ENCODE assay signal across 23 cellular contexts in genomic region chr2:236617221-236617737, GRCh38. TPM values are rescaled to one million over a fixed set of nuclear protein-coding genes. Genes with fewer than 3 reads are reported as not detected.
A peak's percentile ranks its signal among the peaks of the same experiment; 100 is the strongest.
DNase-seq lines count a peak whose midpoint lies in the region; ATAC-seq and TF ChIP-seq lines count a peak whose summit lies in the region.
"Had no signal": no experiment of that assay in that cellular context is flagged by ENCODE, and none has a peak within 500 bp of the region (broad histone marks: within the 10 kb centered on the region; RNA-seq: fewer than 3 reads in every experiment).

No MANE protein-coding gene starts in this region.

- no peak overlapping the region for H4K8ac ChIP-seq in mesendoderm (ENCODE audit: low read depth, low read length)

- H2AK5ac ChIP-seq in mesendoderm (ENCODE audit: low read length), result no peak overlapping the region

- no peak overlapping the region for H3K56ac ChIP-seq in mesendoderm (ENCODE audit: low read length)

- H3K27me3 Mint-ChIP-seq in endodermal cell (ENCODE audit: insufficient read depth), result peaks cover 31% of the 10 kb centered on the region
- H3K27me3 Mint-ChIP-seq: CD4-positive, CD25-positive, alpha-beta regulatory T cell had no signal

- peaks cover 3% of the 10 kb centered on the region for H3K4me1 ChIP-seq in endodermal cell (ENCODE audit: control insufficient read depth, insufficient read depth, low read length)
- peaks cover 7% of the 10 kb centered on the region for H3K4me1 ChIP-seq in mesendoderm (ENCODE audit: control insufficient read depth, low read depth, low read length)
- H3K4me1 ChIP-seq: A549 had no signal

- no peak overlapping the region for H2BK5ac ChIP-seq in mesendoderm (ENCODE audit: low read length)

- no peak overlapping the region for H3K4me3 Mint-ChIP-seq in endodermal cell
- H3K4me3 Mint-ChIP-seq: B cell; CD14-positive monocyte; CD4-positive, alpha-beta memory T cell; CD4-positive, CD25-positive, alpha-beta regulatory T cell; CD8-positive, alpha-beta memory T cell had no signal

- no peak overlapping the region for H3K27ac ChIP-seq in endodermal cell (ENCODE audit: low read depth, low read length)
- no peak overlapping the region for H3K27ac ChIP-seq in mesendoderm (ENCODE audit: low read depth, low read length)
- H3K27ac ChIP-seq: 22Rv1, A549, BLaER1 had no signal

- no peaks in the 10 kb centered on the region for H3K27me3 ChIP-seq in endodermal cell (ENCODE audit: control insufficient read depth, insufficient read depth, low read length, poor library complexity, severe bottlenecking)
- no peaks in the 10 kb centered on the region for H3K27me3 ChIP-seq in mesendoderm (ENCODE audit: insufficient read depth, low read length, poor library complexity)
- H3K27me3 ChIP-seq: BLaER1 had no signal

- H3K4me3 ChIP-seq in endodermal cell (ENCODE audit: low read length) (no peak overlapping the region), mesendoderm (ENCODE audit: low read length) (no peak overlapping the region)
- H3K4me3 ChIP-seq: A549, BLaER1 had no signal

- TF ChIP-seq CTCF in endodermal cell (conservative IDR thresholded peaks at IDR 0.05), result no peak

- no peaks in the 10 kb centered on the region for H3K36me3 Mint-ChIP-seq in endodermal cell (ENCODE audit: low read depth)
- H3K36me3 Mint-ChIP-seq: CD14-positive monocyte; CD4-positive, alpha-beta memory T cell; CD4-positive, CD25-positive, alpha-beta regulatory T cell; CD8-positive, alpha-beta memory T cell had no signal

- no peak overlapping the region for H2BK120ac ChIP-seq in mesendoderm (ENCODE audit: low read depth, low read length)

- H3K79me1 ChIP-seq in mesendoderm (ENCODE audit: low read length), result no peaks in the 10 kb centered on the region

- H3K36me3 ChIP-seq in endodermal cell (ENCODE audit: control insufficient read depth, insufficient read depth, low read length) (no peaks in the 10 kb centered on the region), mesendoderm (ENCODE audit: control insufficient read depth, insufficient read depth, low read length) (no peaks in the 10 kb centered on the region)
- H3K36me3 ChIP-seq: BLaER1 had no signal

- no peak overlapping the region for H3K9ac ChIP-seq in endodermal cell (ENCODE audit: extremely low read depth, low read length, poor library complexity, severe bottlenecking)
- H3K9ac ChIP-seq in mesendoderm (ENCODE audit: low read length), result no peak overlapping the region
- H3K9ac ChIP-seq: BLaER1 had no signal

- no peak overlapping the region for H3K4ac ChIP-seq in mesendoderm (ENCODE audit: low read depth, low read length)

- DNase-seq in DMS 273 (lab: John Stamatoyannopoulos, UW; ENCODE audit: unreplicated experiment) (peak; percentile 65), DMS 273 treated with DMSO at 0.1 percent for 48 hours (lab: John Stamatoyannopoulos, UW) (no peak), endodermal cell (peak; percentile 57), mesendoderm (peak; percentile 96)
- DNase-seq: AML-193; C1 segment of cervical spinal cord; CD4-positive, alpha-beta memory T cell; CD4-positive, CD25-positive, alpha-beta regulatory T cell; CD8-positive, alpha-beta memory T cell; COR-L47; DMS153; DMS53; DMS79; DND-41; EL; GF-D8 had no signal

- no peaks in the 10 kb centered on the region for H3K9me3 Mint-ChIP-seq in endodermal cell
- H3K9me3 Mint-ChIP-seq: CD4-positive, CD25-positive, alpha-beta regulatory T cell; CD8-positive, alpha-beta memory T cell had no signal

- WGBS in endodermal cell (ENCODE audit: insufficient coverage in 1 of 2, insufficient read length in 1 of 2), 2 experiments, result 81 to 82% methylated on average over 5 to 6 of the region's 6 CpGs
- no CpG with 5 or more reads among the region's 6 CpGs for WGBS in mesendoderm (ENCODE audit: extremely low coverage, insufficient coverage, low lambda C conversion rate)

- ATAC-seq in HG03520 (IDR thresholded peaks at IDR 0.05; ENCODE audit: unreplicated experiment), result no peak
- no peak for ATAC-seq in GM19395 (IDR thresholded peaks at IDR 0.05; ENCODE audit: unreplicated experiment)
- ATAC-seq: A549 had no signal

- no peaks in the 10 kb centered on the region for H3K9me3 ChIP-seq in endodermal cell (ENCODE audit: control insufficient read depth, low read length)
- H3K9me3 ChIP-seq: A549, BLaER1 had no signal

- peaks cover 29% of the 10 kb centered on the region for H3K4me1 Mint-ChIP-seq in endodermal cell
- H3K4me1 Mint-ChIP-seq: B cell, CD14-positive monocyte had no signal

- H3K4me2 ChIP-seq in mesendoderm (ENCODE audit: low read length), result no peak overlapping the region
- H3K4me2 ChIP-seq: A549, BLaER1 had no signal

- H4K5ac ChIP-seq in mesendoderm (ENCODE audit: low read length), result no peak overlapping the region

- no peak overlapping the region for H3K18ac ChIP-seq in mesendoderm (ENCODE audit: low read length)

- H3K23ac ChIP-seq in mesendoderm (ENCODE audit: low read length), result no peak overlapping the region

- H3K27ac Mint-ChIP-seq in endodermal cell, result no peak overlapping the region
- H3K27ac Mint-ChIP-seq: B cell; CD14-positive monocyte; CD4-positive, alpha-beta memory T cell; CD4-positive, CD25-positive, alpha-beta regulatory T cell had no signal

- no peak overlapping the region for H2BK15ac ChIP-seq in mesendoderm (replicated peaks; ENCODE audit: low read depth)

- H3K79me2 ChIP-seq in mesendoderm (ENCODE audit: control insufficient read depth, insufficient read depth, low read length), result no peaks in the 10 kb centered on the region

RNA-seq across cellular contexts. Expression of gene ACKR3, which starts 47.7 kb away (rescaled TPM):
- 100 to 1,000 TPM in 1 of 2 donors, 10 to 100 TPM in 1; 76.9 to 110 TPM for total RNA-seq in endodermal cell
- 53.8 TPM for polyA plus RNA-seq in endodermal cell (2013, experiment 1 of 2)
- 66.2 TPM for polyA plus RNA-seq in endodermal cell (2013, experiment 2 of 2)
- 5.3 TPM for polyA plus RNA-seq in mesendoderm (2013, experiment 1 of 2)
- 4.6 TPM for polyA plus RNA-seq in mesendoderm (2013, experiment 2 of 2)
